Comparison of ENCODE assay signal across 9 cellular contexts in the genomic region with DNA sequence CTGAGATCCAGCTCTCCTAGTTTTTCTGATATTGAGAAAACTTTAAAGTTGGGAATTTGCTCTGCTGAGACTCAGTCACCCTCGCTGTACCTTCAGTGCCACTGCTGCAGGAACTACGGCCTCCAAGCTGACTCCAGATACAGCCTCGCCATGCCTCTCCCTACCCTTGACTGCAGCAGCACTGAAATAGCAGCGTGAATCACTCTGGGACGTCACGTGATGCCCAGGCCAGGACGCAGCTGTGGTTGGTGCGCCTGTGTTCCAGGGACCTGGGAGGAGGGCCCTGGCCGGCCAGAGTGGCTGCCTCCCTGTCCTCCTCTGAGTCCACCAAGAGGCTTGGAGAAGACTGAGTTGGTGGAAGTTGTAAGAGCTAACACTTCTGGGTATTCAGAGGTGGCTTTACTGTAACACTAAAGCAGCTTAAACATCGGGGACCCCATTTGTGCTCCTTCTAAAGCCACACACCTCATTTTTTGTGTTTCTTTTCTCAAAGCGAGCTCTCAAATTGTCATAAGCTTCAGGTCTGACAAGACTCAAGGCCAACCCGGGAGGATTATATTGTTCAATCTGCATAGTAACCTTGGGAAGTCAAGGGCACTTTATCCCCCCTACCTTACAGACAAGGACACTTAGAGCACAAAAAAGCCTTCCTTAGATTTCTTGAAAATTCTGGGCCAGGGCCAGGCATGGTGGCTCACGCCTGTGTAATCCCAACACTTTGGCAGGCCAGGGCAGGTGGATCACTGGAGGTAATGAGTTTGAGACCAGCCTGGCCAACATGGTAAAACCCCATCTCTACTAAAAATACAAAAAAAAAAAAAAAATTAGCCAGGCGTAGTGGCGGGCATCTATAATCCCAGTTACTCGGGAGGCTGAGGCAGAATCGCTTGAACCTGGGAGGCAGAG. TPM values are rescaled to one million over a fixed set of nuclear protein-coding genes. Genes with fewer than 3 reads are reported as not detected.
DNase-seq lines count a peak whose midpoint lies in the region; ATAC-seq, FAIRE-seq and TF ChIP-seq lines count a peak whose summit lies in the region.
"Had no signal": no experiment of that assay in that cellular context is flagged by ENCODE, and none has a peak within 500 bp of the region (broad histone marks: within the 10 kb centered on the region; RNA-seq: fewer than 3 reads in every experiment).

No MANE protein-coding gene starts in this region.

- DNase-seq in Caki2 (ENCODE audit: low read depth): peak; percentile 86
- peak; percentile 80 for DNase-seq in HL-60 (ENCODE audit: low read depth in 1 of 2, low spot score in 1 of 2)
- peak; percentile 83 for DNase-seq in RCC 7860 (ENCODE audit: low spot score)
- DNase-seq in amniotic stem cell (lab: John Stamatoyannopoulos, UW): peak; percentile 89
- DNase-seq in left ventricle myocardium inferior: peak; percentile 93
- DNase-seq in psoas muscle: peak; percentile 93 to 97
- no peak for DNase-seq in NCI-H146 treated with DMSO at 0.1 percent for 48 hours (lab: John Stamatoyannopoulos, UW; ENCODE audit: unreplicated experiment)
- DNase-seq in NK-92 (lab: John Stamatoyannopoulos, UW; ENCODE audit: unreplicated experiment): no peak

- H3K36me3 ChIP-seq in left ventricle myocardium inferior (no peaks in the 10 kb centered on the region), psoas muscle (ENCODE audit: insufficient read depth in 1 of 2, low read depth in 1 of 2) (no peaks in the 10 kb centered on the region)

- 23 to 33% (median 23%) methylated on average over 14 to 17 of the region's 17 CpGs for WGBS in psoas muscle, 3 donors

- H3K4me3 ChIP-seq in HL-60 (replicated peaks; ENCODE audit: insufficient read depth, low read length): no peak overlapping the region
- H3K4me3 ChIP-seq in left ventricle myocardium inferior: peak overlapping the region; percentile 54
- H3K4me3 ChIP-seq in psoas muscle: peak overlapping the region; percentile 63

- H3K27me3 ChIP-seq in HL-60 (ENCODE audit: insufficient read depth, poor library complexity, severe bottlenecking): no peaks in the 10 kb centered on the region
- H3K27me3 ChIP-seq in left ventricle myocardium inferior (ENCODE audit: low read depth): no peaks in the 10 kb centered on the region
- H3K27me3 ChIP-seq in psoas muscle (ENCODE audit: insufficient read depth in 3 of 3, low read length in 2 of 3): no peaks in the 10 kb centered on the region

- intact Hi-C loops in left ventricle myocardium inferior (cut with micrococcal nuclease): no loop called here
- intact Hi-C loops in psoas muscle (cut with DNase I): loop anchor here in 1 of 2 donors (2.0 kb wide), 1 partner anchor 15 kb away; the partner anchor contains the start of gene MACROD1

- ATAC-seq in psoas muscle: peak; percentile 73 to 78 (median 74)

- H3K9me3 ChIP-seq in left ventricle myocardium inferior (replicated peaks) (no peaks in the 10 kb centered on the region), psoas muscle (no peaks in the 10 kb centered on the region)

- in situ Hi-C loops in Caki2 (cut with HindIII; ENCODE audit: low pct_unique_long_range_greater_than_20kb, low sequenced_read_pairs): no loop called here

- H3K27ac ChIP-seq in HL-60 (replicated peaks) (no peak overlapping the region), left ventricle myocardium inferior (replicated peaks) (peak overlapping the region; percentile 92), psoas muscle (peak overlapping the region; percentile 89)

- FAIRE-seq in RCC 7860 (lab: Jason Lieb, UNC): peak; percentile 53
- FAIRE-seq: TTC549 had no signal

- H3K4me1 ChIP-seq in left ventricle myocardium inferior (peaks cover 56% of the 10 kb centered on the region), psoas muscle (peaks cover 42% of the 10 kb centered on the region)

- TF ChIP-seq CTCF in HL-60 (IDR thresholded peaks at IDR 0.05; ENCODE audit: insufficient read depth, low read length) (no peak), left ventricle myocardium inferior (IDR thresholded peaks at IDR 0.05; ENCODE audit: borderline replicate concordance) (no peak), psoas muscle (IDR thresholded peaks at IDR 0.05) (no peak)

RNA-seq across cellular contexts. Expression of gene STIP1, which starts 4.2 kb away (rescaled TPM):
- total RNA-seq in Caki2 (2014; rRNA removed; shearing (Covaris generic); ENCODE audit: low replicate concordance): 134 and 157 TPM in 2 replicates
- total RNA-seq in left ventricle myocardium inferior (97.4 TPM), psoas muscle (100 to 1,000 TPM; 124 to 194 (median 162) TPM)
- 100 to 1,000 TPM; 158 to 207 (median 205) TPM for polyA plus RNA-seq in psoas muscle

RNA-seq across cellular contexts. Expression of gene MACROD1, which starts 15.8 kb away (rescaled TPM):
- total RNA-seq in Caki2 (2014; rRNA removed; shearing (Covaris generic); ENCODE audit: low replicate concordance): 38.9 and 42.9 TPM in 2 replicates
- 127 TPM for total RNA-seq in left ventricle myocardium inferior
- total RNA-seq in psoas muscle: 100 to 1,000 TPM; 151 to 206 (median 182) TPM
- 100 to 1,000 TPM; 147 to 281 (median 177) TPM for polyA plus RNA-seq in psoas muscle

RNA-seq across cellular contexts. Expression of gene FERMT3, which starts 24.8 kb away (rescaled TPM):
- 0.64 TPM in 1 of 2 replicates, not detected in the other for total RNA-seq in Caki2 (2014; rRNA removed; shearing (Covaris generic); ENCODE audit: low replicate concordance)
- total RNA-seq in left ventricle myocardium inferior (5.4 TPM), psoas muscle (10 to 100 TPM in 1 of 4 donors, 1 to 10 TPM in 3; 6.7 to 11.7 (median 8.4) TPM)
- polyA plus RNA-seq in psoas muscle: 1 to 10 TPM; 2.5 to 4.3 (median 3.0) TPM

RNA-seq across cellular contexts. Expression of gene TRPT1, which starts 44.2 kb away (rescaled TPM):
- total RNA-seq in Caki2 (2014; rRNA removed; shearing (Covaris generic); ENCODE audit: low replicate concordance): 39.1 and 72.3 TPM in 2 replicates
- 82.3 TPM for total RNA-seq in left ventricle myocardium inferior
- total RNA-seq in psoas muscle: 100 to 1,000 TPM in 1 of 4 donors, 10 to 100 TPM in 3; 49.6 to 131 (median 92.5) TPM
- 100 to 1,000 TPM in 2 of 3 donors, 10 to 100 TPM in 1; 88.9 to 109 (median 103) TPM for polyA plus RNA-seq in psoas muscle

RNA-seq across cellular contexts. Expression of gene NUDT22, which starts 44.3 kb away (rescaled TPM):
- 25.1 and 31.4 TPM in 2 replicates for total RNA-seq in Caki2 (2014; rRNA removed; shearing (Covaris generic); ENCODE audit: low replicate concordance)
- total RNA-seq in left ventricle myocardium inferior (65.2 TPM), psoas muscle (10 to 100 TPM; 39.6 to 59.3 (median 49.6) TPM)
- polyA plus RNA-seq in psoas muscle: 10 to 100 TPM; 31.6 to 56.0 (median 43.0) TPM

Comparison
In these comparisons a context has a peak if more than half of its experiments do, and no peak if none do; other contexts are left out.
1. DNase-seq: peak in Caki2 (single experiment), HL-60 (2 of 2), RCC 7860 (single experiment), amniotic stem cell (single experiment), left ventricle myocardium inferior (single experiment) and psoas muscle (2 of 2); none in NCI-H146 treated with DMSO at 0.1 percent for 48 hours (single experiment) and NK-92 (single experiment).